Comparison of ENCODE assay signal across 8 cellular contexts in genomic region chr12:98490491-98491453, GRCh38. TPM values are rescaled to one million over a fixed set of nuclear protein-coding genes. Genes with fewer than 3 reads are reported as not detected.
DNase-seq lines count a peak whose midpoint lies in the region; ATAC-seq, FAIRE-seq and TF ChIP-seq lines count a peak whose summit lies in the region.

No MANE protein-coding gene starts in this region.

- H3K36me3 ChIP-seq in right atrium auricular region = no peaks in the 10 kb centered on the region

- H3K4me3 ChIP-seq in right atrium auricular region = no peak overlapping the region

- H3K4me1 ChIP-seq in right atrium auricular region = peaks cover 0 to 10% of the 10 kb centered on the region in 2 donors

- FAIRE-seq in GM12891 (lab: Jason Lieb, UNC) = peak; percentile 84

- peak; percentile 87 for ATAC-seq in HG02763 (IDR thresholded peaks at IDR 0.05; ENCODE audit: unreplicated experiment)

- no peaks in the 10 kb centered on the region for H3K9me3 ChIP-seq in right atrium auricular region

- TF ChIP-seq POLR2A in GM12891 (IDR thresholded peaks at IDR 0.05; ENCODE audit: low read depth, low read length) = 0 out of 2 replicates have a peak, but pooled peaks have one; percentile 26

- peak; percentile 71 to 92 for TF ChIP-seq CTCF in right atrium auricular region (IDR thresholded peaks at IDR 0.05)

- H3K27ac ChIP-seq in angular gyrus (ENCODE audit: low read depth, low read length) (peak overlapping the region; percentile 88), right atrium auricular region (peak overlapping the region; percentile 38 to 44)

- no peaks in the 10 kb centered on the region for H3K27me3 ChIP-seq in right atrium auricular region

- DNase-seq in GM12891 (ENCODE audit: insufficient read length, low spot score) (peak; percentile 62), NCI-H1417 treated with DMSO at 0.1 percent for 48 hours (lab: John Stamatoyannopoulos, UW) (peak; percentile 73), T-helper 1 cell (peak; percentile 50 to 81 (median 74)), right atrium auricular region (ENCODE audit: low spot score) (peak; percentile 96), putamen (ENCODE audit: low spot score) (peak; percentile 89), cortex of kidney (lab: John Stamatoyannopoulos, UW) (no peak)

TF ChIP-seq in GM12891, 5 proteins besides CTCF, POLR2A, EP300 and RAD21:
- no peak for TF ChIP-seq SPI1 (IDR thresholded peaks at IDR 0.05; ENCODE audit: low read depth, low read length)
- TF ChIP-seq PAX5 (IDR thresholded peaks at IDR 0.05; ENCODE audit: insufficient read depth, low read length, severe bottlenecking) = no peak
- no peak for TF ChIP-seq POU2F2 (IDR thresholded peaks at IDR 0.05; ENCODE audit: low read depth, low read length)
- no peak for TF ChIP-seq TAF1 (IDR thresholded peaks at IDR 0.05; ENCODE audit: low read depth, low read length)
- no peak for TF ChIP-seq POLR2AphosphoS5 (IDR thresholded peaks at IDR 0.05; ENCODE audit: low read depth, low read length)

RNA-seq across cellular contexts. Expression of gene TMPO, which starts 24.6 kb away (rescaled TPM):
- polyA plus RNA-seq in GM12891 (2012; ENCODE audit: low read depth, missing spikeins) = 79.8 TPM
- total RNA-seq in right atrium auricular region = 10 to 100 TPM; 29.2 to 34.0 TPM
